22 cellular contexts compared by ENCODE assay signal in the genomic region with DNA sequence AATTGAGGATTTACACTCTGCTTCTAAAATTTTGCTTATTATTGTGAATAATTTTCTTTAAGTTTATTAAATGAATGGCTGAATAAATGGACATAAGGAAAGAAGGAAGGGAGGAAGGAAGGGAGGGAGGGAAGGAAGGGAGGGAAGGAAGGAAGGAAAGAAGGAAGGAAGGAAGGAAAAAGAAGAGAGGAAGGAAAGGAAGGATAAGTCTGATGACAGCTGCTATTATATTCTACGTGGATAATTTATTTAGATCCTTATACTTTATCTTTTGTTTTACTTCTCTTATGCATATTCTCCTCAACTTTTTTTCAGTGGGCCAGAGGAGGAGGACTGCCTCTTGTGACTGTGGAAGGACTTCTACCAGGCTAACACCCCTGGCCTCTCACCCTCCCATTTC. TPM values are rescaled to one million over a fixed set of nuclear protein-coding genes. Genes with fewer than 3 reads are reported as not detected.
DNase-seq lines count a peak whose midpoint lies in the region; ATAC-seq, FAIRE-seq and TF ChIP-seq lines count a peak whose summit lies in the region.
"Had no signal": no experiment of that assay in that cellular context is flagged by ENCODE, and none has a peak within 500 bp of the region (broad histone marks: within the 10 kb centered on the region; RNA-seq: fewer than 3 reads in every experiment).

No MANE protein-coding gene starts in this region.

- intact Hi-C loops in A673 (cut with micrococcal nuclease; ENCODE audit: unreplicated experiment) (loop anchor here (10.0 kb wide), 1 partner anchor 119 kb away; no protein-coding TSS in a partner anchor), CD14-positive monocyte (cut with micrococcal nuclease) (loop anchor here (10.0 kb wide), 2 partner anchors 119 to 329 kb away; no protein-coding TSS in a partner anchor), K562 (cut with micrococcal nuclease) (no loop called here), lower lobe of right lung (cut with DNase I) (loop anchor here (10.0 kb wide), 1 partner anchor 329 kb away; no protein-coding TSS in a partner anchor)

- H3K36me3 ChIP-seq in A673 (ENCODE audit: insufficient read depth, low read length, poor library complexity, severe bottlenecking) = no peaks in the 10 kb centered on the region
- H3K36me3 ChIP-seq in K562 (ENCODE audit: control insufficient read depth, insufficient read depth, low read length) = no peaks in the 10 kb centered on the region
- H3K36me3 ChIP-seq in lower lobe of right lung = no peaks in the 10 kb centered on the region
- H3K36me3 ChIP-seq: HAP-1 had no signal

- peak overlapping the region; percentile 35 for H3K27ac ChIP-seq in A673 (ENCODE audit: low read depth, low read length, poor library complexity, severe bottlenecking)
- no peak overlapping the region for H3K27ac ChIP-seq in K562 (ENCODE audit: extremely low read depth, low read depth, low read length)
- peak overlapping the region; percentile 22 for H3K27ac ChIP-seq in lower lobe of right lung
- H3K27ac ChIP-seq: A549, C4-2B had no signal

- H3K27me3 ChIP-seq in A673 (replicated peaks; ENCODE audit: insufficient read depth, low read depth, low read length, poor library complexity) (no peaks in the 10 kb centered on the region), K562 (ENCODE audit: control insufficient read depth in 2 of 2, insufficient read depth in 2 of 2, low read length in 2 of 2) (peaks cover 7 to 15% of the 10 kb centered on the region in 2 experiments; a peak in 3 of 5 replicates), lower lobe of right lung (ENCODE audit: low read depth) (no peaks in the 10 kb centered on the region)

- BruUV-seq in A673 (replicated peaks; lab: Mats Ljungman, UMichigan) (no TSS peak), K562 (replicated peaks; lab: Mats Ljungman, UMichigan) (no TSS peak)

- H3K9me3 Mint-ChIP-seq in CD14-positive monocyte = no peaks in the 10 kb centered on the region
- H3K9me3 Mint-ChIP-seq: CD4-positive, alpha-beta T cell; CD8-positive, alpha-beta memory T cell had no signal

- no peak for TF ChIP-seq RAD21 in K562 (CRISPR knock-in tag; conservative IDR thresholded peaks at IDR 0.05 in 1 of 2, IDR thresholded peaks at IDR 0.05 in 1 of 2)

- no peaks in the 10 kb centered on the region for H3K36me3 Mint-ChIP-seq in CD14-positive monocyte
- H3K36me3 Mint-ChIP-seq: CD8-positive, alpha-beta memory T cell had no signal

- FAIRE-seq in K562 (lab: Jason Lieb, UNC) = no peak
- FAIRE-seq: A549, GM12878, H54 had no signal

- TF ChIP-seq POLR2A in K562 (conservative IDR thresholded peaks at IDR 0.05) = no peak

- CTCF ChIA-PET in A673 (lab: Charles Lee) (no interaction called here), K562 (lab: Yijun Ruan, JAX; ENCODE audit: low intra/inter-chr PET ratio) (interaction anchor here (0.9 kb wide), 1 partner anchor 115 kb away, joined by 3 read pairs; no protein-coding TSS in a partner anchor)

- no peaks in the 10 kb centered on the region for H3K79me2 ChIP-seq in K562 (ENCODE audit: control insufficient read depth, insufficient read depth, low read length)

- no peak overlapping the region for H2AFZ ChIP-seq in K562 (ENCODE audit: low read depth, low read length)

- peaks cover 20% of the 10 kb centered on the region for H3K4me1 Mint-ChIP-seq in CD14-positive monocyte
- H3K4me1 Mint-ChIP-seq: CD8-positive, alpha-beta memory T cell had no signal

- no peak for TF ChIP-seq CTCF in A673 (conservative IDR thresholded peaks at IDR 0.05; ENCODE audit: low read depth, low read length)
- TF ChIP-seq CTCF in CD14-positive monocyte (IDR thresholded peaks at IDR 0.05) = no peak
- TF ChIP-seq CTCF in K562 (IDR thresholded peaks at IDR 0.05 in 2 of 3, conservative IDR thresholded peaks at IDR 0.05 in 1 of 3; ENCODE audit: insufficient read depth in 2 of 3, low read depth in 1 of 3, low read length in 3 of 3) = no peak
- no peak for TF ChIP-seq CTCF in lower lobe of right lung (IDR thresholded peaks at IDR 0.05)

- no peak overlapping the region for H3K4me2 ChIP-seq in K562 (ENCODE audit: insufficient read depth, low read length)
- H3K4me2 ChIP-seq: A549 had no signal

- H3K4me3 Mint-ChIP-seq in CD14-positive monocyte = peak overlapping the region in 1 of 2 donors; percentile 30
- H3K4me3 Mint-ChIP-seq: CD4-positive, alpha-beta T cell; CD8-positive, alpha-beta memory T cell had no signal

- peaks cover 0 to 12% (median 2%) of the 10 kb centered on the region in 3 donors for H3K27me3 Mint-ChIP-seq in CD14-positive monocyte (ENCODE audit: low read depth in 3 of 3)

- H3K4me1 ChIP-seq in A673 (ENCODE audit: insufficient read depth, low read length, poor library complexity, severe bottlenecking) (peaks cover 29% of the 10 kb centered on the region), K562 (replicated peaks in 1 of 2; ENCODE audit: control insufficient read depth in 2 of 2, insufficient read depth in 2 of 2, low read length in 2 of 2) (peaks cover 0 to 6% of the 10 kb centered on the region in 2 experiments; a peak in 3 of 5 replicates), lower lobe of right lung (peaks cover 16% of the 10 kb centered on the region)
- H3K4me1 ChIP-seq: A549, HAP-1 had no signal

- H3K27ac Mint-ChIP-seq in CD14-positive monocyte = peak overlapping the region in 5 of 7 donors; percentile 35 to 91 (median 84)
- H3K27ac Mint-ChIP-seq: CD4-positive, alpha-beta T cell had no signal

- WGBS in K562 (ENCODE audit: insufficient coverage, low coverage, missing lambda C conversion rate) = 19% methylated on average over 1 of the region's 1 CpG

- H3K4me3 ChIP-seq in A673 (ENCODE audit: low read depth, low read length, poor library complexity, severe bottlenecking) = no peak overlapping the region
- H3K4me3 ChIP-seq in K562 = no peak overlapping the region
- H3K4me3 ChIP-seq in lower lobe of right lung = no peak overlapping the region
- H3K4me3 ChIP-seq: A549, GM12878, HAP-1 had no signal

- H3K9me3 ChIP-seq in A673 (ENCODE audit: low read depth, low read length, poor library complexity, severe bottlenecking) (no peaks in the 10 kb centered on the region), K562 (replicated peaks; ENCODE audit: control insufficient read depth, insufficient read depth, low read depth, low read length) (no peaks in the 10 kb centered on the region), lower lobe of right lung (no peaks in the 10 kb centered on the region)
- H3K9me3 ChIP-seq: A549, HAP-1 had no signal

- no peak overlapping the region for H3K9ac ChIP-seq in K562 (ENCODE audit: insufficient read depth in 1 of 2, low read depth in 2 of 2, low read length in 2 of 2)

- ATAC-seq in K562 = no peak
- no peak for ATAC-seq in lower lobe of right lung
- no peak for ATAC-seq in GM18520 (IDR thresholded peaks at IDR 0.05; ENCODE audit: unreplicated experiment)
- ATAC-seq: A549, GM12878 had no signal

- H3K9me1 ChIP-seq in K562 (ENCODE audit: control insufficient read depth, insufficient read depth, low read length) = no peaks in the 10 kb centered on the region

- H4K20me1 ChIP-seq in K562 (replicated peaks; ENCODE audit: control insufficient read depth, insufficient read depth, low read length) = no peaks in the 10 kb centered on the region

- in situ Hi-C loops in K562 (cut with MboI) = no loop called here

- no peak for TF ChIP-seq EP300 in K562 (IDR thresholded peaks at IDR 0.05; ENCODE audit: low read length)

- DNase-seq in A673 (ENCODE audit: low spot score) (peak; percentile 12), CD14-positive monocyte (ENCODE audit: low spot score) (no peak), K562 (ENCODE audit: extremely low read depth in 1 of 4, low spot score in 3 of 4) (no peak), lower lobe of right lung (no peak), NCI-H128 (lab: John Stamatoyannopoulos, UW; ENCODE audit: unreplicated experiment) (no peak), T1000 (lab: John Stamatoyannopoulos, UW) (no peak)
- no peak for DNase-seq in activated naive CD4-positive, alpha-beta T cell treated with anti-CD3 and anti-CD28 coated beads, Interleukin-2, amount 50 U/mL, for 16 hours
- DNase-seq: 8988T; CD4-positive, alpha-beta T cell; CD8-positive, alpha-beta memory T cell; DMS 273 treated with DMSO at 0.1 percent for 48 hours; DMS79; EL; GDM1; GOT3 had no signal

- POLR2A ChIA-PET in A673 (lab: Charles Lee; ENCODE audit: low non-redundant PET) (no interaction called here), K562 (lab: Yijun Ruan, JAX) (interaction anchor here (2.2 kb wide), 1 partner anchor 9 kb away, joined by 9 read pairs; no protein-coding TSS in a partner anchor)

RNA-seq across cellular contexts. Expression of a gene that starts 17.4 kb away (rescaled TPM):
- total RNA-seq in A673 (2021) (10.4 and 10.5 TPM in 2 replicates), K562 (2014; rRNA removed) (0.86 TPM in 1 of 2 replicates, not detected in the other), K562 (2014; rRNA removed; fragmentation: Illumina TruSeq; extraction: Trizol) (0.40 and 0.41 TPM in 2 replicates), K562 (2015; rRNA removed; fragmentation: Illumina TruSeq; extraction: Trizol) (0.76 TPM in 1 of 2 replicates, not detected in the other), K562 (2021) (not detected in 2 replicates), lower lobe of right lung (2.0 TPM)
- polyA plus RNA-seq in CD14-positive monocyte (not detected), K562 (2011; rRNA removed) (0.49 and 0.80 TPM in 2 replicates), K562 (2014; fragmentation: Illumina TruSeq; extraction: Trizol) (0.28 TPM in 1 of 2 replicates, not detected in the other), K562 (2014; fragmentation: Nextera tagmentation; extraction: Ambion mirVana) (under 1 TPM; 0.32 to 0.70 TPM), K562 (2014; rRNA removed) (0.30 and 0.41 TPM in 2 replicates)
- total RNA-seq in K562 (2011; cell fraction: chromatin; rRNA removed; ENCODE audit: low replicate concordance) = 0.16 and 2.2 TPM in 2 replicates
- 1.0 TPM in 1 of 2 replicates, not detected in the other for total RNA-seq in K562 (2011; cell fraction: nucleolus; rRNA removed)
- total RNA-seq in K562 (2011; cell fraction: nucleoplasm; rRNA removed) = 0.51 TPM in 1 of 2 replicates, not detected in the other
- 0.09 and 0.27 TPM in 2 replicates for polyA plus RNA-seq in K562 (2011; cell fraction: cytosol; rRNA removed)
- 0.67 and 1.1 TPM in 2 replicates for polyA plus RNA-seq in K562 (2011; cell fraction: nucleus; rRNA removed)
- polyA plus RNA-seq in K562 (2012) = 0.43 and 0.54 TPM in 2 replicates
- polyA minus RNA-seq in K562 (2011; rRNA and poly(A)+ RNA removed) = 0.84 and 1.3 TPM in 2 replicates
- not detected in 2 replicates for polyA minus RNA-seq in K562 (2011; cell fraction: cytosol; rRNA and poly(A)+ RNA removed)
- 1.00 TPM in 1 of 2 replicates, not detected in the other for polyA minus RNA-seq in K562 (2011; cell fraction: nucleus; rRNA and poly(A)+ RNA removed)
- total RNA-seq: CD4-positive, alpha-beta T cell; CD8-positive, alpha-beta memory T cell; GM12878 had no signal
- polyA plus RNA-seq: A549 had no signal

RNA-seq across cellular contexts. Expression of a gene that starts 34.0 kb away (rescaled TPM):
- total RNA-seq in A673 (2021) (not detected in 2 replicates), K562 (2014; rRNA removed) (0.18 and 0.33 TPM in 2 replicates), K562 (2014; rRNA removed; fragmentation: Illumina TruSeq; extraction: Trizol) (not detected in 2 replicates), K562 (2015; rRNA removed; fragmentation: Illumina TruSeq; extraction: Trizol) (0.07 and 0.11 TPM in 2 replicates), K562 (2021) (0.16 TPM in 1 of 2 replicates, not detected in the other), lower lobe of right lung (not detected)
- polyA plus RNA-seq in CD14-positive monocyte (not detected), K562 (2011; rRNA removed) (not detected in 2 replicates), K562 (2014; fragmentation: Illumina TruSeq; extraction: Trizol) (0.19 and 0.28 TPM in 2 replicates), K562 (2014; fragmentation: Nextera tagmentation; extraction: Ambion mirVana) (under 1 TPM; 0.11 to 0.34 TPM), K562 (2014; rRNA removed) (0.25 TPM in 1 of 2 replicates, not detected in the other)
- not detected in 2 replicates for total RNA-seq in K562 (2011; cell fraction: chromatin; rRNA removed; ENCODE audit: low replicate concordance)
- not detected in 2 replicates for total RNA-seq in K562 (2011; cell fraction: nucleolus; rRNA removed)
- not detected in 2 replicates for total RNA-seq in K562 (2011; cell fraction: nucleoplasm; rRNA removed)
- not detected in 2 replicates for polyA plus RNA-seq in K562 (2011; cell fraction: cytosol; rRNA removed)
- polyA plus RNA-seq in K562 (2011; cell fraction: nucleus; rRNA removed) = not detected in 2 replicates
- polyA plus RNA-seq in K562 (2012) = 0.09 and 0.98 TPM in 2 replicates
- polyA minus RNA-seq in K562 (2011; rRNA and poly(A)+ RNA removed) = not detected in 2 replicates
- polyA minus RNA-seq in K562 (2011; cell fraction: cytosol; rRNA and poly(A)+ RNA removed) = not detected in 2 replicates
- polyA minus RNA-seq in K562 (2011; cell fraction: nucleus; rRNA and poly(A)+ RNA removed) = not detected in 2 replicates
- total RNA-seq: CD4-positive, alpha-beta T cell; CD8-positive, alpha-beta memory T cell; GM12878 had no signal
- polyA plus RNA-seq: A549; BJ; CD8-positive, alpha-beta memory T cell; GM12878 had no signal

RNA-seq across cellular contexts. Expression of a gene that starts 43.3 kb away (rescaled TPM):
- total RNA-seq in A673 (2021) (319 and 339 TPM in 2 replicates), K562 (2014; rRNA removed) (137 and 138 TPM in 2 replicates), K562 (2014; rRNA removed; fragmentation: Illumina TruSeq; extraction: Trizol) (69.1 and 72.4 TPM in 2 replicates), K562 (2015; rRNA removed; fragmentation: Illumina TruSeq; extraction: Trizol) (83.4 and 88.8 TPM in 2 replicates), K562 (2021) (292 and 305 TPM in 2 replicates), lower lobe of right lung (6.4 TPM)
- polyA plus RNA-seq in CD14-positive monocyte (not detected), K562 (2011; rRNA removed) (276 and 390 TPM in 2 replicates), K562 (2014; fragmentation: Illumina TruSeq; extraction: Trizol) (381 and 409 TPM in 2 replicates), K562 (2014; fragmentation: Nextera tagmentation; extraction: Ambion mirVana) (100 to 1,000 TPM; 168 to 175 TPM), K562 (2014; rRNA removed) (302 and 311 TPM in 2 replicates)
- total RNA-seq in K562 (2011; cell fraction: chromatin; rRNA removed; ENCODE audit: low replicate concordance) = 56.4 and 67.1 TPM in 2 replicates
- total RNA-seq in K562 (2011; cell fraction: nucleolus; rRNA removed) = 67.0 and 72.2 TPM in 2 replicates
- 71.0 and 81.6 TPM in 2 replicates for total RNA-seq in K562 (2011; cell fraction: nucleoplasm; rRNA removed)
- 377 and 398 TPM in 2 replicates for polyA plus RNA-seq in K562 (2011; cell fraction: cytosol; rRNA removed)
- 188 and 221 TPM in 2 replicates for polyA plus RNA-seq in K562 (2011; cell fraction: nucleus; rRNA removed)
- 259 and 356 TPM in 2 replicates for polyA plus RNA-seq in K562 (2012)
- polyA minus RNA-seq in K562 (2011; rRNA and poly(A)+ RNA removed) = 346 and 403 TPM in 2 replicates
- 213 and 291 TPM in 2 replicates for polyA minus RNA-seq in K562 (2011; cell fraction: cytosol; rRNA and poly(A)+ RNA removed)
- polyA minus RNA-seq in K562 (2011; cell fraction: nucleus; rRNA and poly(A)+ RNA removed) = 40.8 and 82.9 TPM in 2 replicates
